25 cellular contexts compared by ENCODE assay signal in genomic region chr2:46024146-46024779, GRCh38.
"Had no signal": no experiment of that assay in that cellular context is flagged by ENCODE, and none has a peak within 500 bp of the region (broad histone marks: within the 10 kb centered on the region; RNA-seq: fewer than 3 reads in every experiment).

No MANE protein-coding gene starts in this region.

- H3K4me3 ChIP-seq: cardiac muscle cell, esophagus squamous epithelium, gastrocnemius medialis, mucosa of descending colon, thyroid gland had no signal

- H3K9me3 ChIP-seq: esophagus squamous epithelium, gastrocnemius medialis, mucosa of descending colon, thyroid gland had no signal

- DNase-seq: activated B cell treated with CpG ODN at 0.5 μM for 24 hours; activated CD4-positive, alpha-beta T cell treated with anti-CD3 and anti-CD28 coated beads for 36 hours; activated CD4-positive, alpha-beta T cell treated with anti-CD3 and anti-CD28 coated beads, Interleukin-2, amount 50 U/mL, for 4 hours; activated CD8-positive, alpha-beta memory T cell treated with anti-CD3 and anti-CD28 coated beads for 24 hours; activated CD8-positive, alpha-beta memory T cell treated with anti-CD3 and anti-CD28 coated beads, Interleukin-2, amount 50 U/mL, for 4 hours; activated gamma-delta T cell; activated naive CD4-positive, alpha-beta T cell treated with anti-CD3 and anti-CD28 coated beads, Interleukin-2, amount 50 U/mL, for 16 hours; activated naive CD8-positive, alpha-beta T cell treated with anti-CD3 and anti-CD28 coated beads, Interleukin-2, amount 50 U/mL, for 24 hours; activated T-cell treated with anti-CD3 and anti-CD28 coated beads, Interleukin-2, amount 50 U/mL, for 48 hours; cortex of kidney; effector memory CD4-positive, alpha-beta T cell; esophagus squamous epithelium; gastrocnemius medialis; hippocampal formation; mesenchymal stem cell; mucosa of descending colon; nephron progenitor cell; nucleus accumbens; stimulated activated CD4-positive, alpha-beta T cell treated with anti-CD3 and anti-CD28 coated beads, Interleukin-2, amount 100 ng/mL, for 48 hours; stimulated activated naive CD8-positive, alpha-beta T cell treated with anti-CD3 and anti-CD28 coated beads, Interleukin-15, Interleukin-2, amounts not matched to agents 100 U/mL and 50 U/mL, for 24 hours; substantia nigra; T-helper 9 cell had no signal

- H3K4me1 ChIP-seq: parathyroid adenoma had no signal

- ATAC-seq: activated CD4-positive, alpha-beta T cell treated with anti-CD3 and anti-CD28 coated beads for 36 hours; activated naive CD8-positive, alpha-beta T cell treated with anti-CD3 and anti-CD28 coated beads, Interleukin-2, amount 50 U/mL, for 24 hours; gastrocnemius medialis; mucosa of descending colon; stimulated activated naive CD8-positive, alpha-beta T cell treated with anti-CD3 and anti-CD28 coated beads, Interleukin-15, Interleukin-2, amounts not matched to agents 100 U/mL and 50 U/mL, for 24 hours had no signal

- H3K27ac ChIP-seq: cardiac muscle cell, esophagus squamous epithelium, parathyroid adenoma, thyroid gland had no signal

- H3K27me3 ChIP-seq: cardiac muscle cell, esophagus squamous epithelium, gastrocnemius medialis, thyroid gland had no signal

- H3K9ac ChIP-seq: parathyroid adenoma had no signal

- H3K36me3 ChIP-seq: cardiac muscle cell, gastrocnemius medialis, thyroid gland had no signal
